22 cellular contexts compared by ENCODE assay signal in genomic region chrX:49995795-49996455, GRCh38.
DNase-seq lines count a peak whose midpoint lies in the region; ATAC-seq, FAIRE-seq and TF ChIP-seq lines count a peak whose summit lies in the region.
"Had no signal": no experiment of that assay in that cellular context is flagged by ENCODE, and none has a peak within 500 bp of the region (broad histone marks: within the 10 kb centered on the region; RNA-seq: fewer than 3 reads in every experiment).

No MANE protein-coding gene starts in this region.

- H3K36me3 ChIP-seq in GM23248 (ENCODE audit: low read depth) (no peaks in the 10 kb centered on the region), SK-N-SH (replicated peaks in 1 of 2; ENCODE audit: control insufficient read depth in 1 of 2, insufficient read depth in 2 of 2, low read length in 1 of 2) (no peaks in the 10 kb centered on the region), keratinocyte (ENCODE audit: control insufficient read depth in 2 of 2, extremely low read depth in 1 of 2, insufficient read depth in 2 of 2, low read length in 2 of 2) (no peaks in the 10 kb centered on the region), skeletal muscle satellite cell (ENCODE audit: insufficient read depth, low read length) (no peaks in the 10 kb centered on the region), esophagus muscularis mucosa (no peaks in the 10 kb centered on the region)
- H3K36me3 ChIP-seq: left ventricle myocardium inferior, vagina had no signal

- DNase-seq in GM23248 (no peak), SK-N-SH (no peak), keratinocyte (ENCODE audit: low read depth, low spot score) (peak; percentile 23), H9 (no peak), esophagus muscularis mucosa (ENCODE audit: extremely low spot score) (no peak)
- DNase-seq: activated CD4-positive, alpha-beta T cell treated with anti-CD3 and anti-CD28 coated beads for 4 hours; AML-193; DMS79; effector memory CD4-positive, alpha-beta T cell; left ventricle myocardium inferior; NCI-H1105 treated with DMSO at 0.1 percent for 48 hours; NCI-H2081; NK-92 treated with Interleukin-12 subunit alpha and Interleukin-12 subunit beta, amount 100 ng/mL, for 24 hours; T-helper 2 cell had no signal

- 43 to 45% methylated on average over 2 of the region's 2 CpGs for WGBS in GM23248 (ENCODE audit: low coverage in 1 of 2, low lambda C conversion rate in 2 of 2, missing lambda C conversion rate in 2 of 2), 2 experiments
- WGBS in SK-N-SH (ENCODE audit: low lambda C conversion rate) = 0% methylated on average over 2 of the region's 2 CpGs
- WGBS in H9 (ENCODE audit: extremely low coverage, insufficient read length, low lambda C conversion rate) = no CpG with 5 or more reads among the region's 2 CpGs
- WGBS in esophagus muscularis mucosa = 53% methylated on average over 2 of the region's 2 CpGs

- H3F3A ChIP-seq in GM23248 (ENCODE audit: insufficient read depth) = peaks cover 23% of the 10 kb centered on the region
- H3F3A ChIP-seq in SK-N-SH (replicated peaks; ENCODE audit: insufficient read depth) = no peaks in the 10 kb centered on the region

- no peak overlapping the region for H2AK5ac ChIP-seq in H9 (ENCODE audit: insufficient read length, low read length)

- H3K14ac ChIP-seq in H9 (ENCODE audit: insufficient read depth, low read length) = no peak overlapping the region

- H4K20me1 ChIP-seq in GM23248 (ENCODE audit: insufficient read depth) = no peaks in the 10 kb centered on the region
- no peaks in the 10 kb centered on the region for H4K20me1 ChIP-seq in SK-N-SH (ENCODE audit: insufficient read depth)
- H4K20me1 ChIP-seq in keratinocyte (ENCODE audit: control insufficient read depth, extremely low read depth, insufficient read depth, low read length) = no peaks in the 10 kb centered on the region
- H4K20me1 ChIP-seq in H9 (ENCODE audit: control insufficient read depth, insufficient read depth, insufficient read length) = no peaks in the 10 kb centered on the region

- H3K4me1 Mint-ChIP-seq in H9 = peaks cover 7 to 9% of the 10 kb centered on the region in 2 experiments; a peak in 3 of 4 replicates

- CTCF ChIA-PET in SK-N-SH (lab: Yijun Ruan, JAX) = no interaction called here

- TF ChIP-seq CTCF in SK-N-SH (IDR thresholded peaks at IDR 0.05) (no peak), keratinocyte (optimal IDR thresholded peaks at IDR 0.05 in 1 of 3, IDR thresholded peaks at IDR 0.05 in 1 of 3, conservative IDR thresholded peaks at IDR 0.05 in 1 of 3; ENCODE audit: extremely low read depth in 1 of 3, insufficient read depth in 2 of 3, low read length in 3 of 3) (no peak), H9 (conservative IDR thresholded peaks at IDR 0.05) (no peak), esophagus muscularis mucosa (IDR thresholded peaks at IDR 0.05) (no peak)

- intact Hi-C loops in esophagus muscularis mucosa (cut with DNase I) = no loop called here

- FAIRE-seq in keratinocyte (lab: Jason Lieb, UNC) = peak; percentile 63
- FAIRE-seq: GM12892 had no signal

- no peak overlapping the region for H4K5ac ChIP-seq in H9 (ENCODE audit: insufficient read length, low read depth, low read length)

- TF ChIP-seq RAD21 in SK-N-SH (IDR thresholded peaks at IDR 0.05; ENCODE audit: low read length) = no peak

- no peaks in the 10 kb centered on the region; the same call in 1 of the 2 replicates for H3K27me3 Mint-ChIP-seq in H9 (ENCODE audit: low read depth)

- no peak overlapping the region for H2BK120ac ChIP-seq in H9 (ENCODE audit: low read depth, low read length, poor library complexity, severe bottlenecking)

- no peak overlapping the region for H4K8ac ChIP-seq in H9 (replicated peaks; ENCODE audit: insufficient read length, low read depth, low read length)

- no peak for ATAC-seq in HG03175 (IDR thresholded peaks at IDR 0.05; ENCODE audit: unreplicated experiment)
- ATAC-seq: activated naive CD4-positive, alpha-beta T cell treated with anti-CD3 and anti-CD28 coated beads, Interleukin-2, amount 50 U/mL, for 72 hours; stimulated activated effector memory CD8-positive, alpha-beta T cell treated with anti-CD3 and anti-CD28 coated beads, Interleukin-12 subunit alpha, Interleukin-12 subunit beta, amount 100 ng/mL, for 72 hours had no signal

- H3K27me3 ChIP-seq in GM23248 (replicated peaks; ENCODE audit: insufficient read depth) = no peaks in the 10 kb centered on the region
- H3K27me3 ChIP-seq in SK-N-SH (ENCODE audit: insufficient read depth) = no peaks in the 10 kb centered on the region; the same call in 1 of the 2 replicates
- H3K27me3 ChIP-seq in keratinocyte (ENCODE audit: control insufficient read depth, extremely low read depth, insufficient read depth, low read length) = no peaks in the 10 kb centered on the region
- H3K27me3 ChIP-seq in skeletal muscle satellite cell (ENCODE audit: control insufficient read depth, insufficient read depth, low read length) = no peaks in the 10 kb centered on the region
- H3K27me3 ChIP-seq in H9 (ENCODE audit: insufficient read depth, low read length) = no peaks in the 10 kb centered on the region
- no peaks in the 10 kb centered on the region for H3K27me3 ChIP-seq in esophagus muscularis mucosa
- H3K27me3 ChIP-seq: vagina had no signal

- peak overlapping the region; percentile 3; the same call in 1 of the 2 replicates for H3K27ac ChIP-seq in GM23248
- H3K27ac ChIP-seq in SK-N-SH (ENCODE audit: low read depth in 2 of 2, low read length in 1 of 2) = no peak overlapping the region
- peak overlapping the region; percentile 31 for H3K27ac ChIP-seq in keratinocyte (ENCODE audit: control insufficient read depth, insufficient read depth, low read length)
- no peak overlapping the region for H3K27ac ChIP-seq in H9 (ENCODE audit: insufficient read length, low read depth, low read length)
- H3K27ac ChIP-seq in esophagus muscularis mucosa (replicated peaks in 1 of 4) = no peak overlapping the region
- H3K27ac ChIP-seq: HL-60, left ventricle myocardium inferior, vagina had no signal

- no peak overlapping the region for H3K4ac ChIP-seq in H9 (ENCODE audit: low read depth, low read length)

- H3K79me1 ChIP-seq in H9 (ENCODE audit: insufficient read depth, low read depth, low read length, poor library complexity, severe bottlenecking) = no peaks in the 10 kb centered on the region

- H3K4me3 ChIP-seq in GM23248 = no peak overlapping the region
- no peak overlapping the region for H3K4me3 ChIP-seq in SK-N-SH (ENCODE audit: low read depth in 2 of 2, low read length in 1 of 2)
- H3K4me3 ChIP-seq in keratinocyte (ENCODE audit: control insufficient read depth in 2 of 3, extremely low read depth in 1 of 3, insufficient read depth in 2 of 3, low read depth in 1 of 3, low read length in 3 of 3) = no peak overlapping the region
- no peak overlapping the region for H3K4me3 ChIP-seq in skeletal muscle satellite cell (ENCODE audit: low read length)
- no peak overlapping the region for H3K4me3 ChIP-seq in esophagus muscularis mucosa
- H3K4me3 ChIP-seq: left ventricle myocardium inferior, vagina had no signal

- H3K79me2 ChIP-seq in GM23248 (ENCODE audit: insufficient read depth) (no peaks in the 10 kb centered on the region), SK-N-SH (ENCODE audit: insufficient read depth) (no peaks in the 10 kb centered on the region), keratinocyte (ENCODE audit: control insufficient read depth, insufficient read depth, low read length) (no peaks in the 10 kb centered on the region), H9 (ENCODE audit: insufficient read depth, low read length) (no peaks in the 10 kb centered on the region)

- H2AFZ ChIP-seq in GM23248 (no peak overlapping the region), SK-N-SH (ENCODE audit: low read depth) (no peak overlapping the region), keratinocyte (ENCODE audit: control insufficient read depth, low read length) (no peak overlapping the region), H9 (ENCODE audit: low read length) (no peak overlapping the region)

- H4K91ac ChIP-seq in H9 (ENCODE audit: insufficient read length, low read depth, low read length) = no peak overlapping the region

- H3K4me1 ChIP-seq in GM23248 (ENCODE audit: insufficient read depth) (peaks cover 11% of the 10 kb centered on the region; the same call in 1 of the 2 replicates), SK-N-SH (ENCODE audit: control insufficient read depth in 1 of 2, insufficient read depth in 2 of 2, low read depth in 1 of 2, low read length in 1 of 2) (peaks cover 0 to 3% of the 10 kb centered on the region in 2 experiments; a peak in 1 of 4 replicates), keratinocyte (ENCODE audit: control insufficient read depth, extremely low read depth, insufficient read depth, low read length) (peaks cover 12% of the 10 kb centered on the region), skeletal muscle satellite cell (ENCODE audit: control insufficient read depth, insufficient read depth, low read length) (peaks cover 26% of the 10 kb centered on the region), H9 (ENCODE audit: insufficient read depth, low read length) (no peaks in the 10 kb centered on the region), esophagus muscularis mucosa (no peaks in the 10 kb centered on the region)
- H3K4me1 ChIP-seq: left ventricle myocardium inferior, vagina had no signal

- H3K9me3 Mint-ChIP-seq in H9 = peaks cover 69 to 70% of the 10 kb centered on the region in 2 experiments
- H3K9me3 Mint-ChIP-seq: activated naive CD4-positive, alpha-beta T cell treated with anti-CD3 and anti-CD28 coated beads, Interleukin-2, amount 50 U/mL, for 72 hours; activated T-helper 1 cell treated with anti-CD3 and anti-CD28 coated beads, Interleukin-12 subunit alpha, Interleukin-12 subunit beta, Interleukin-2, Interleukin-4 antibody, amounts not matched to agents 30 ng/mL and 10 ng/mL and 1 ng/mL, durations not matched to agents 14 hours and 24 hours and 36 hours; stimulated activated effector memory CD8-positive, alpha-beta T cell treated with anti-CD3 and anti-CD28 coated beads, Interleukin-12 subunit alpha, Interleukin-12 subunit beta, amount 100 ng/mL, for 72 hours had no signal

- H3K9me1 ChIP-seq in keratinocyte (ENCODE audit: control insufficient read depth, extremely low read depth, insufficient read depth, low read length) = no peaks in the 10 kb centered on the region

- no peaks in the 10 kb centered on the region for H3K23me2 ChIP-seq in H9 (ENCODE audit: insufficient read length, low read depth, low read length, poor library complexity, severe bottlenecking)

- in situ Hi-C loops in GM23248 (cut with MboI) = no loop called here

- TF ChIP-seq POLR2A in esophagus muscularis mucosa (IDR thresholded peaks at IDR 0.05; ENCODE audit: low read depth) = no peak

- H3K4me2 ChIP-seq in GM23248 (ENCODE audit: unreplicated experiment) = peak overlapping the region; percentile 42
- H3K4me2 ChIP-seq in SK-N-SH = no peak overlapping the region
- peak overlapping the region; percentile 10 for H3K4me2 ChIP-seq in keratinocyte (ENCODE audit: control insufficient read depth, extremely low read depth, insufficient read depth, low read depth, low read length)
- H3K4me2 ChIP-seq in skeletal muscle satellite cell (ENCODE audit: low read length) = peak overlapping the region; percentile 51
- H3K4me2 ChIP-seq in H9 (ENCODE audit: insufficient read depth, insufficient read length, low read length) = no peak overlapping the region

- no peak overlapping the region for H2BK20ac ChIP-seq in H9 (ENCODE audit: low read depth, low read length, poor library complexity, severe bottlenecking)

- H3K9ac ChIP-seq in GM23248 (no peak overlapping the region), SK-N-SH (no peak overlapping the region), keratinocyte (ENCODE audit: control insufficient read depth, extremely low read depth, insufficient read depth, low read length) (no peak overlapping the region), skeletal muscle satellite cell (ENCODE audit: low read depth, low read length) (peak overlapping the region; percentile 42), H9 (ENCODE audit: extremely low read depth, insufficient read length, low read length) (no peak overlapping the region)

- no peak overlapping the region for H3K27ac Mint-ChIP-seq in H9
- H3K27ac Mint-ChIP-seq: activated naive CD4-positive, alpha-beta T cell treated with anti-CD3 and anti-CD28 coated beads, Interleukin-2, amount 50 U/mL, for 72 hours; activated T-helper 1 cell treated with anti-CD3 and anti-CD28 coated beads, Interleukin-12 subunit alpha, Interleukin-12 subunit beta, Interleukin-2, Interleukin-4 antibody, amounts not matched to agents 30 ng/mL and 10 ng/mL and 1 ng/mL, durations not matched to agents 14 hours and 24 hours and 36 hours; stimulated activated effector memory CD8-positive, alpha-beta T cell treated with anti-CD3 and anti-CD28 coated beads, Interleukin-12 subunit alpha, Interleukin-12 subunit beta, amount 100 ng/mL, for 72 hours had no signal

- dilution Hi-C loops in keratinocyte (cut with MboI; ENCODE audit: extremely low pct_ligation_motif_present, low sequenced_read_pairs) = no loop called here

- H3K9me3 ChIP-seq in GM23248 (ENCODE audit: low read depth) (no peaks in the 10 kb centered on the region), SK-N-SH (no peaks in the 10 kb centered on the region), keratinocyte (ENCODE audit: control insufficient read depth, low read depth, low read length) (no peaks in the 10 kb centered on the region), skeletal muscle satellite cell (replicated peaks; ENCODE audit: low read length) (no peaks in the 10 kb centered on the region), H9 (ENCODE audit: control insufficient read depth, low read depth, low read length) (peaks cover 19% of the 10 kb centered on the region), esophagus muscularis mucosa (no peaks in the 10 kb centered on the region)
- H3K9me3 ChIP-seq: left ventricle myocardium inferior, vagina had no signal

- H3K56ac ChIP-seq in H9 (ENCODE audit: insufficient read length, low read depth, low read length) = no peak overlapping the region

- H2BK15ac ChIP-seq in H9 (ENCODE audit: low read depth, low read length) = no peak overlapping the region

- TF ChIP-seq EP300 in SK-N-SH (IDR thresholded peaks at IDR 0.05; ENCODE audit: borderline replicate concordance in 1 of 2, low read depth in 1 of 2, low read length in 1 of 2) (no peak), esophagus muscularis mucosa (IDR thresholded peaks at IDR 0.05) (no peak)

- H3K23ac ChIP-seq in H9 (ENCODE audit: insufficient read length, low read depth, low read length) = no peak overlapping the region

- H3K9me2 ChIP-seq in GM23248 (ENCODE audit: insufficient read depth) = no peaks in the 10 kb centered on the region
- no peaks in the 10 kb centered on the region for H3K9me2 ChIP-seq in SK-N-SH

- H2BK12ac ChIP-seq in H9 (ENCODE audit: insufficient read length, low read depth, low read length) = no peak overlapping the region

- 0 out of 7 replicates have a peak, but pooled peaks cover 0 to 2% (median 0%) of the 10 kb centered on the region in 3 experiments for H3K36me3 Mint-ChIP-seq in H9 (ENCODE audit: insufficient read depth in 1 of 3, low read depth in 3 of 3)
- H3K36me3 Mint-ChIP-seq: activated naive CD4-positive, alpha-beta T cell treated with anti-CD3 and anti-CD28 coated beads, Interleukin-2, amount 50 U/mL, for 72 hours; stimulated activated effector memory CD8-positive, alpha-beta T cell treated with anti-CD3 and anti-CD28 coated beads, Interleukin-12 subunit alpha, Interleukin-12 subunit beta, amount 100 ng/mL, for 72 hours had no signal

- no peak overlapping the region for H3K4me3 Mint-ChIP-seq in H9
- H3K4me3 Mint-ChIP-seq: activated T-helper 1 cell treated with anti-CD3 and anti-CD28 coated beads, Interleukin-12 subunit alpha, Interleukin-12 subunit beta, Interleukin-2, Interleukin-4 antibody, amounts not matched to agents 30 ng/mL and 10 ng/mL and 1 ng/mL, durations not matched to agents 14 hours and 24 hours and 36 hours; stimulated activated effector memory CD8-positive, alpha-beta T cell treated with anti-CD3 and anti-CD28 coated beads, Interleukin-12 subunit alpha, Interleukin-12 subunit beta, amount 100 ng/mL, for 72 hours had no signal

- no peak overlapping the region for H3T11ph ChIP-seq in H9 (ENCODE audit: low read length)

- POLR2A ChIA-PET in SK-N-SH (lab: Yijun Ruan, JAX) = no interaction called here

- no peak overlapping the region for H3K18ac ChIP-seq in H9 (ENCODE audit: insufficient read length, low read depth, low read length)

- H2BK5ac ChIP-seq in H9 (ENCODE audit: insufficient read length, low read length) = no peak overlapping the region

Comparison
In these comparisons a context has a peak if more than half of its experiments do, and no peak if none do; other contexts are left out.
1. H3K27ac ChIP-seq: peak in GM23248 (single experiment) and keratinocyte (single experiment); none in SK-N-SH (0 of 2), H9 (single experiment) and esophagus muscularis mucosa (0 of 4).
2. H3K4me2 ChIP-seq: peak in GM23248 (single experiment), keratinocyte (single experiment) and skeletal muscle satellite cell (single experiment); none in SK-N-SH (single experiment) and H9 (single experiment).